Comparison of ENCODE assay signal across 23 cellular contexts in the genomic region with DNA sequence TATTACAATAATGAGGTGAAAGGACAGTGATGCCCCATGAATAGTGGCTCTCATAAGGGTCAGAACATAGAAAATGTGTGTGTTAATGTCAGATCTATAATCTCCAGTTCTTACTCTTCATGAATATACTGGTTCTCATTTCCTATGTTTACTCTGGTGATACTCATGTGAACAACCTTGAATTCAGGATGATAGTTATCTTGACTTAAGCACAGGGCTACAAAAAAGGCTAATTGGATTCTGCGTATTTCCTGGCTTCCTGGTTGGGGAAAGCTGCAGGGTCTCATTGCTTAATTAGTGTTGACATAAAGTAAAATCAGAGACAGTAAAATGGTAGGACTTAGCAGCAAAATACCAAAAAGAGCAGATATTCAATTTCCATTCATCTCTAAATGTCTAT.
A peak's percentile ranks its signal among the peaks of the same experiment; 100 is the strongest.
DNase-seq lines count a peak whose midpoint lies in the region; ATAC-seq, FAIRE-seq and TF ChIP-seq lines count a peak whose summit lies in the region.
"Had no signal": no experiment of that assay in that cellular context is flagged by ENCODE, and none has a peak within 500 bp of the region (broad histone marks: within the 10 kb centered on the region; RNA-seq: fewer than 3 reads in every experiment).

No MANE protein-coding gene starts in this region.

- TF ChIP-seq POLR2A in H54 (IDR thresholded peaks at IDR 0.05; ENCODE audit: low read depth, low read length) = no peak

- FAIRE-seq in H54 (lab: Jason Lieb, UNC) = peak; percentile 23
- FAIRE-seq: A549, D721Med, G401.6, GM12892, GM19239 had no signal

- intact Hi-C loops in left cardiac atrium (cut with DNase I) = no loop called here

- ATAC-seq in left cardiac atrium = no peak
- ATAC-seq in HG03175 (IDR thresholded peaks at IDR 0.05; ENCODE audit: unreplicated experiment) = no peak
- ATAC-seq: A549, GM23338 had no signal

- DNase-seq in NCI-H1436 treated with DMSO at 0.1 percent for 48 hours (lab: John Stamatoyannopoulos, UW) (peak; percentile 64), NCI-H1436 (lab: John Stamatoyannopoulos, UW) (no peak), H54 (ENCODE audit: insufficient read length, low spot score) (no peak), NCI-H748 (lab: John Stamatoyannopoulos, UW; ENCODE audit: unreplicated experiment) (peak; percentile 45), left cardiac atrium (no peak)
- no peak for DNase-seq in stimulated activated CD8-positive, alpha-beta memory T cell treated with anti-CD3 and anti-CD28 coated beads, Interleukin-4, amount 100 ng/mL, for 48 hours
- DNase-seq: 8988T; ACHN; AML-193; BE2C; CD4-positive, alpha-beta T cell; CD8-positive, alpha-beta memory T cell; DMS 273 treated with DMSO at 0.1 percent for 48 hours; DND-41; HFFc6 had no signal

TF ChIP-seq in PFSK-1, 5 proteins besides CTCF, POLR2A, EP300 and RAD21:
- TF ChIP-seq SIN3A (IDR thresholded peaks at IDR 0.05; ENCODE audit: borderline replicate concordance, insufficient read depth, low read length) = no peak
- TF ChIP-seq, protein P1, sequence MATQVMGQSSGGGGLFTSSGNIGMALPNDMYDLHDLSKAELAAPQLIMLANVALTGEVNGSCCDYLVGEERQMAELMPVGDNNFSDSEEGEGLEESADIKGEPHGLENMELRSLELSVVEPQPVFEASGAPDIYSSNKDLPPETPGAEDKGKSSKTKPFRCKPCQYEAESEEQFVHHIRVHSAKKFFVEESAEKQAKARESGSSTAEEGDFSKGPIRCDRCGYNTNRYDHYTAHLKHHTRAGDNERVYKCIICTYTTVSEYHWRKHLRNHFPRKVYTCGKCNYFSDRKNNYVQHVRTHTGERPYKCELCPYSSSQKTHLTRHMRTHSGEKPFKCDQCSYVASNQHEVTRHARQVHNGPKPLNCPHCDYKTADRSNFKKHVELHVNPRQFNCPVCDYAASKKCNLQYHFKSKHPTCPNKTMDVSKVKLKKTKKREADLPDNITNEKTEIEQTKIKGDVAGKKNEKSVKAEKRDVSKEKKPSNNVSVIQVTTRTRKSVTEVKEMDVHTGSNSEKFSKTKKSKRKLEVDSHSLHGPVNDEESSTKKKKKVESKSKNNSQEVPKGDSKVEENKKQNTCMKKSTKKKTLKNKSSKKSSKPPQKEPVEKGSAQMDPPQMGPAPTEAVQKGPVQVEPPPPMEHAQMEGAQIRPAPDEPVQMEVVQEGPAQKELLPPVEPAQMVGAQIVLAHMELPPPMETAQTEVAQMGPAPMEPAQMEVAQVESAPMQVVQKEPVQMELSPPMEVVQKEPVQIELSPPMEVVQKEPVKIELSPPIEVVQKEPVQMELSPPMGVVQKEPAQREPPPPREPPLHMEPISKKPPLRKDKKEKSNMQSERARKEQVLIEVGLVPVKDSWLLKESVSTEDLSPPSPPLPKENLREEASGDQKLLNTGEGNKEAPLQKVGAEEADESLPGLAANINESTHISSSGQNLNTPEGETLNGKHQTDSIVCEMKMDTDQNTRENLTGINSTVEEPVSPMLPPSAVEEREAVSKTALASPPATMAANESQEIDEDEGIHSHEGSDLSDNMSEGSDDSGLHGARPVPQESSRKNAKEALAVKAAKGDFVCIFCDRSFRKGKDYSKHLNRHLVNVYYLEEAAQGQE (IDR thresholded peaks at IDR 0.05; ENCODE audit: insufficient read depth in 1 of 2, low read depth in 2 of 2, low read length in 2 of 2) = peak in 1 of 2 experiments; percentile 37; a peak in 1 of 4 replicates
- no peak for TF ChIP-seq POLR2AphosphoS5 (IDR thresholded peaks at IDR 0.05; ENCODE audit: low read depth, low read length)
- TF ChIP-seq TAF1 (IDR thresholded peaks at IDR 0.05; ENCODE audit: borderline replicate concordance, insufficient read depth, low read length) = 0 out of 2 replicates have a peak, but pooled peaks have one; percentile 17
- TF ChIP-seq FOXP2 (optimal IDR thresholded peaks at IDR 0.05; ENCODE audit: borderline replicate concordance, extremely low read depth, extremely low read length, insufficient read depth) = no peak

Comparison
In these comparisons a context has a peak if more than half of its experiments do, and no peak if none do; other contexts are left out.
1. DNase-seq: peak in NCI-H1436 treated with DMSO at 0.1 percent for 48 hours (single experiment) and NCI-H748 (single experiment); none in NCI-H1436 (single experiment), H54 (single experiment), left cardiac atrium (single experiment) and stimulated activated CD8-positive, alpha-beta memory T cell treated with anti-CD3 and anti-CD28 coated beads, Interleukin-4, amount 100 ng/mL, for 48 hours (single experiment).